In genomic region chr16:81266680-81267095, GRCh38 we compare ENCODE assay signal across 11 cellular contexts. TPM values are rescaled to one million over a fixed set of nuclear protein-coding genes. Genes with fewer than 3 reads are reported as not detected.
A peak's percentile ranks its signal among the peaks of the same experiment; 100 is the strongest.
DNase-seq lines count a peak whose midpoint lies in the region; ATAC-seq and TF ChIP-seq lines count a peak whose summit lies in the region.
"Had no signal": no experiment of that assay in that cellular context is flagged by ENCODE, and none has a peak within 500 bp of the region (broad histone marks: within the 10 kb centered on the region; RNA-seq: fewer than 3 reads in every experiment).

No MANE protein-coding gene starts in this region.

- H3K27ac ChIP-seq in RWPE2 (ENCODE audit: poor library complexity, severe bottlenecking), result no peak overlapping the region
- no peak overlapping the region for H3K27ac ChIP-seq in smooth muscle cell (ENCODE audit: low read depth)

- BruUV-seq in Caco-2 (replicated peaks; lab: Mats Ljungman, UMichigan), result no TSS peak

- DNase-seq in Caki2 (ENCODE audit: low read depth), result peak; percentile 46
- DNase-seq in RWPE2 (ENCODE audit: low spot score), result no peak
- DNase-seq in left colon, result peak; percentile 65 to 89
- no peak for DNase-seq in NCI-H526 (lab: John Stamatoyannopoulos, UW)
- no peak for DNase-seq in OCI-M2 (lab: John Stamatoyannopoulos, UW; ENCODE audit: unreplicated experiment)
- no peak for DNase-seq in Caco-2
- no peak for DNase-seq in smooth muscle cell (lab: John Stamatoyannopoulos, UW; ENCODE audit: unreplicated experiment)
- DNase-seq: Karpas-422 had no signal

- CTCF ChIA-PET in Caco-2 (lab: Charles Lee), result no interaction called here

- H3K9me3 Mint-ChIP-seq in Caco-2 (ENCODE audit: unreplicated experiment), result peaks cover 13% of the 10 kb centered on the region

- H2AFZ ChIP-seq in smooth muscle cell (ENCODE audit: low read depth), result no peak overlapping the region

- no peaks in the 10 kb centered on the region for H3K27me3 ChIP-seq in RWPE2 (ENCODE audit: insufficient read depth, poor library complexity, severe bottlenecking)
- no peaks in the 10 kb centered on the region for H3K27me3 ChIP-seq in Caco-2 (replicated peaks; ENCODE audit: control insufficient read depth, insufficient read depth, low read length)
- no peaks in the 10 kb centered on the region for H3K27me3 ChIP-seq in smooth muscle cell (ENCODE audit: low read depth)

- H3K36me3 Mint-ChIP-seq in Caco-2 (ENCODE audit: insufficient read depth, unreplicated experiment), result no peaks in the 10 kb centered on the region

- no peaks in the 10 kb centered on the region for H4K20me1 ChIP-seq in smooth muscle cell (ENCODE audit: low read depth)

- no peak overlapping the region for H3K9ac ChIP-seq in smooth muscle cell (ENCODE audit: low read depth)

- intact Hi-C loops in left colon (cut with DNase I, micrococcal nuclease), result no loop called here
- intact Hi-C loops in Caco-2 (cut with micrococcal nuclease; ENCODE audit: unreplicated experiment), result no loop called here

- H3F3A ChIP-seq in smooth muscle cell (ENCODE audit: low read depth), result no peaks in the 10 kb centered on the region

- peak; percentile 51 for ATAC-seq in HG02798 (IDR thresholded peaks at IDR 0.05; ENCODE audit: poor library complexity, unreplicated experiment)
- ATAC-seq in RWPE2 (ENCODE audit: low read depth), result peak; percentile 85
- ATAC-seq in left colon, result peak; percentile 89

- in situ Hi-C loops in Caki2 (cut with HindIII; ENCODE audit: low pct_unique_long_range_greater_than_20kb, low sequenced_read_pairs), result no loop called here

- H3K4me3 Mint-ChIP-seq in Caco-2 (ENCODE audit: unreplicated experiment), result no peak overlapping the region

- H3K4me1 Mint-ChIP-seq in Caco-2 (ENCODE audit: low read depth, unreplicated experiment), result peaks cover 7% of the 10 kb centered on the region

- no peak overlapping the region for H3K27ac Mint-ChIP-seq in Caco-2 (ENCODE audit: unreplicated experiment)

- TF ChIP-seq CTCF in RWPE2 (IDR thresholded peaks at IDR 0.05; ENCODE audit: poor library complexity, severe bottlenecking) (no peak), Caco-2 (IDR thresholded peaks at IDR 0.05; ENCODE audit: insufficient read depth in 1 of 2, low read depth in 1 of 2, low read length in 1 of 2, severe bottlenecking in 1 of 2, unreplicated experiment in 1 of 2) (no peak), smooth muscle cell (IDR thresholded peaks at IDR 0.05; ENCODE audit: borderline replicate concordance, insufficient read depth, poor library complexity, severe bottlenecking) (no peak)

- POLR2A ChIA-PET in Caco-2 (lab: Charles Lee), result no interaction called here

- no peak overlapping the region for H3K4me2 ChIP-seq in smooth muscle cell

- H3K9me3 ChIP-seq in RWPE2 (ENCODE audit: severe bottlenecking) (no peaks in the 10 kb centered on the region), Caco-2 (no peaks in the 10 kb centered on the region), smooth muscle cell (replicated peaks; ENCODE audit: low read depth) (no peaks in the 10 kb centered on the region)

- H3K36me3 ChIP-seq in RWPE2 (ENCODE audit: low read depth), result no peaks in the 10 kb centered on the region
- H3K36me3 ChIP-seq in Caco-2 (ENCODE audit: control insufficient read depth, insufficient read depth, low read length), result no peaks in the 10 kb centered on the region
- no peaks in the 10 kb centered on the region for H3K36me3 ChIP-seq in smooth muscle cell (ENCODE audit: low read depth)

- H3K4me3 ChIP-seq in RWPE2 (ENCODE audit: severe bottlenecking) (no peak overlapping the region), Caco-2 (ENCODE audit: low read depth, low read length) (no peak overlapping the region), smooth muscle cell (no peak overlapping the region)

- no peaks in the 10 kb centered on the region for H3K79me2 ChIP-seq in smooth muscle cell (ENCODE audit: low read depth)

- peaks cover 6% of the 10 kb centered on the region for H3K4me1 ChIP-seq in RWPE2 (ENCODE audit: insufficient read depth, poor library complexity, severe bottlenecking)
- no peaks in the 10 kb centered on the region for H3K4me1 ChIP-seq in Caco-2
- no peaks in the 10 kb centered on the region for H3K4me1 ChIP-seq in smooth muscle cell (ENCODE audit: low read depth)

- 79% methylated on average over 7 of the region's 7 CpGs for WGBS in smooth muscle cell (ENCODE audit: low lambda C conversion rate)

- H3K27me3 Mint-ChIP-seq in Caco-2 (ENCODE audit: insufficient read depth, unreplicated experiment), result no peaks in the 10 kb centered on the region

RNA-seq across cellular contexts. Expression of gene BCO1, which starts 28.2 kb away (rescaled TPM):
- total RNA-seq in Caki2 (2014; rRNA removed; shearing (Covaris generic); ENCODE audit: low replicate concordance), result 3.7 and 13.7 TPM in 2 replicates
- total RNA-seq in left colon (1 to 10 TPM; 4.0 to 5.1 TPM), Caco-2 (2022) (0.91 and 1.0 TPM in 2 replicates), smooth muscle cell (not detected in 2 replicates)
- not detected in 2 replicates for polyA plus RNA-seq in smooth muscle cell
- total RNA-seq: activated CD8-positive, alpha-beta memory T cell treated with anti-CD3 and anti-CD28 coated beads for 36 hours had no signal
- polyA plus RNA-seq: neural cell had no signal

RNA-seq across cellular contexts. Expression of gene GAN, which starts 48.1 kb away (rescaled TPM):
- 1.2 and 5.7 TPM in 2 replicates for total RNA-seq in Caki2 (2014; rRNA removed; shearing (Covaris generic); ENCODE audit: low replicate concordance)
- 10 to 100 TPM; 16.7 to 18.3 TPM for total RNA-seq in left colon
- 27.5 and 29.3 TPM in 2 replicates for total RNA-seq in Caco-2 (2022)
- 14.6 and 16.3 TPM in 2 replicates for total RNA-seq in smooth muscle cell
- polyA plus RNA-seq in smooth muscle cell, result 1.2 and 1.6 TPM in 2 replicates

Comparison
In these comparisons a context has a peak if more than half of its experiments do, and no peak if none do; other contexts are left out.
1. DNase-seq: peak in Caki2 (single experiment) and left colon (2 of 2); none in RWPE2 (single experiment), NCI-H526 (0 of 2), OCI-M2 (single experiment), Caco-2 (0 of 2) and smooth muscle cell (single experiment).
2. Peak in every context shown above with its lines, with median percentiles within 50 percentile points of each other: ATAC-seq.